8 cellular contexts compared by ENCODE assay signal in genomic region chr13:62320129-62320724, GRCh38.
A peak's percentile ranks its signal among the peaks of the same experiment; 100 is the strongest.
DNase-seq lines count a peak whose midpoint lies in the region; ATAC-seq and TF ChIP-seq lines count a peak whose summit lies in the region.

No MANE protein-coding gene starts in this region.

- in situ Hi-C loops in astrocyte of the cerebellum (cut with HindIII; ENCODE audit: low sequenced_read_pairs), result no loop called here

- H3K23ac ChIP-seq in mesenchymal stem cell (ENCODE audit: low read length in 2 of 2), result no peak overlapping the region

- intact Hi-C loops in naive thymus-derived CD4-positive, alpha-beta T cell (cut with micrococcal nuclease), result no loop called here

- H4K8ac ChIP-seq in mesenchymal stem cell (ENCODE audit: low read length), result no peak overlapping the region

- no peaks in the 10 kb centered on the region for H3K27me3 Mint-ChIP-seq in HFFc6 (ENCODE audit: insufficient read depth)
- no peaks in the 10 kb centered on the region for H3K27me3 Mint-ChIP-seq in naive thymus-derived CD8-positive, alpha-beta T cell
- H3K27me3 Mint-ChIP-seq in naive thymus-derived CD4-positive, alpha-beta T cell, result no peaks in the 10 kb centered on the region

- H3K27ac ChIP-seq in mesenchymal stem cell (ENCODE audit: low read length, poor library complexity, severe bottlenecking) (no peak overlapping the region), suprapubic skin (no peak overlapping the region)
- no peak overlapping the region for H3K27ac ChIP-seq in naive thymus-derived CD4-positive, alpha-beta T cell (ENCODE audit: low read depth, low read length)

- TF ChIP-seq POLR2A in suprapubic skin (IDR thresholded peaks at IDR 0.05), result no peak

- H3K4me1 ChIP-seq in mesenchymal stem cell (ENCODE audit: control insufficient read depth, insufficient read depth, low read depth, low read length) (no peaks in the 10 kb centered on the region), suprapubic skin (no peaks in the 10 kb centered on the region)
- H3K4me1 ChIP-seq in naive thymus-derived CD4-positive, alpha-beta T cell (ENCODE audit: control insufficient read depth in 2 of 2, insufficient read depth in 2 of 2, low read length in 2 of 2), result no peaks in the 10 kb centered on the region

- no peaks in the 10 kb centered on the region for H3K9me3 Mint-ChIP-seq in HFFc6
- peaks cover 0 to 3% (median 0%) of the 10 kb centered on the region in 9 donors for H3K9me3 Mint-ChIP-seq in naive thymus-derived CD8-positive, alpha-beta T cell
- H3K9me3 Mint-ChIP-seq in naive thymus-derived CD4-positive, alpha-beta T cell, result peaks cover 0 to 5% (median 0%) of the 10 kb centered on the region in 11 donors

- TF ChIP-seq CTCF in HFFc6 (IDR thresholded peaks at IDR 0.05) (peak; percentile 60; the same call in 1 of the 2 replicates), astrocyte of the cerebellum (IDR thresholded peaks at IDR 0.05; ENCODE audit: low read depth, low read length, missing control alignments) (peak; percentile 52), suprapubic skin (IDR thresholded peaks at IDR 0.05) (peak in 1 of 2 donors; percentile 24)

- no peaks in the 10 kb centered on the region for H3K79me1 ChIP-seq in mesenchymal stem cell (replicated peaks; ENCODE audit: low read length, poor library complexity, severe bottlenecking)

- CTCF ChIA-PET in naive thymus-derived CD4-positive, alpha-beta T cell (lab: Charles Lee), result no interaction called here

- no CpG with 5 or more reads among the region's 1 CpG for WGBS in mesenchymal stem cell
- 8% methylated on average over 1 of the region's 1 CpG for WGBS in suprapubic skin

- H3K4me3 ChIP-seq in astrocyte of the cerebellum (ENCODE audit: low read depth, low read length), result no peak overlapping the region
- H3K4me3 ChIP-seq in mesenchymal stem cell (ENCODE audit: insufficient read depth in 1 of 2, low read depth in 1 of 2, low read length in 2 of 2), result no peak overlapping the region
- H3K4me3 ChIP-seq in naive thymus-derived CD4-positive, alpha-beta T cell (ENCODE audit: low read length), result no peak overlapping the region
- no peak overlapping the region for H3K4me3 ChIP-seq in suprapubic skin

- no peak overlapping the region for H3K4me3 Mint-ChIP-seq in HFFc6
- no peak overlapping the region for H3K4me3 Mint-ChIP-seq in naive thymus-derived CD8-positive, alpha-beta T cell
- H3K4me3 Mint-ChIP-seq in naive thymus-derived CD4-positive, alpha-beta T cell, result no peak overlapping the region

- no peak overlapping the region for H2AK5ac ChIP-seq in mesenchymal stem cell (ENCODE audit: low read length, severe bottlenecking)

- H2BK120ac ChIP-seq in mesenchymal stem cell (ENCODE audit: low read depth, low read length), result no peak overlapping the region

- no peaks in the 10 kb centered on the region for H3K4me1 Mint-ChIP-seq in HFFc6 (ENCODE audit: low read depth)
- H3K4me1 Mint-ChIP-seq in naive thymus-derived CD8-positive, alpha-beta T cell, result no peaks in the 10 kb centered on the region
- no peaks in the 10 kb centered on the region for H3K4me1 Mint-ChIP-seq in naive thymus-derived CD4-positive, alpha-beta T cell

- no peak overlapping the region for H2BK15ac ChIP-seq in mesenchymal stem cell (ENCODE audit: low read depth, poor library complexity, severe bottlenecking)

- no peak overlapping the region for H3K18ac ChIP-seq in mesenchymal stem cell (ENCODE audit: low read depth in 1 of 2, low read length in 2 of 2)

- H3K9ac ChIP-seq in mesenchymal stem cell (ENCODE audit: low read length), result no peak overlapping the region

- H3K36me3 ChIP-seq in mesenchymal stem cell (ENCODE audit: control insufficient read depth in 1 of 2, insufficient read depth in 2 of 2, low read depth in 1 of 2, low read length in 2 of 2), result no peaks in the 10 kb centered on the region
- H3K36me3 ChIP-seq in naive thymus-derived CD4-positive, alpha-beta T cell (ENCODE audit: control insufficient read depth in 2 of 3, insufficient read depth in 3 of 3, low read length in 3 of 3), result no peaks in the 10 kb centered on the region
- H3K36me3 ChIP-seq in suprapubic skin, result no peaks in the 10 kb centered on the region

- no peak overlapping the region for H3K4ac ChIP-seq in mesenchymal stem cell (ENCODE audit: low read depth in 1 of 2, low read length in 2 of 2)

- H4K91ac ChIP-seq in mesenchymal stem cell (ENCODE audit: low read length), result no peak overlapping the region

- no peaks in the 10 kb centered on the region for H3K27me3 ChIP-seq in mesenchymal stem cell (ENCODE audit: control insufficient read depth in 1 of 2, insufficient read depth in 1 of 2, low read length in 2 of 2)
- no peaks in the 10 kb centered on the region for H3K27me3 ChIP-seq in naive thymus-derived CD4-positive, alpha-beta T cell (ENCODE audit: control insufficient read depth in 2 of 2, insufficient read depth in 2 of 2, low read length in 2 of 2)
- no peaks in the 10 kb centered on the region for H3K27me3 ChIP-seq in suprapubic skin

- no peaks in the 10 kb centered on the region for H3K9me3 ChIP-seq in mesenchymal stem cell (ENCODE audit: control insufficient read depth, low read length)
- H3K9me3 ChIP-seq in naive thymus-derived CD4-positive, alpha-beta T cell (ENCODE audit: control insufficient read depth in 2 of 3, low read length in 3 of 3), result no peaks in the 10 kb centered on the region
- H3K9me3 ChIP-seq in suprapubic skin, result no peaks in the 10 kb centered on the region

- H2BK12ac ChIP-seq in mesenchymal stem cell (ENCODE audit: low read length in 2 of 2), result no peak overlapping the region

- no peaks in the 10 kb centered on the region for H3K36me3 Mint-ChIP-seq in HFFc6 (ENCODE audit: low read depth)
- H3K36me3 Mint-ChIP-seq in naive thymus-derived CD8-positive, alpha-beta T cell, result no peaks in the 10 kb centered on the region
- H3K36me3 Mint-ChIP-seq in naive thymus-derived CD4-positive, alpha-beta T cell, result no peaks in the 10 kb centered on the region

- no peak overlapping the region for H3K27ac Mint-ChIP-seq in HFFc6
- H3K27ac Mint-ChIP-seq in naive thymus-derived CD8-positive, alpha-beta T cell, result no peak overlapping the region
- H3K27ac Mint-ChIP-seq in naive thymus-derived CD4-positive, alpha-beta T cell, result no peak overlapping the region

- no peak for TF ChIP-seq EP300 in suprapubic skin (IDR thresholded peaks at IDR 0.05)

- no peak overlapping the region for H3K4me2 ChIP-seq in mesenchymal stem cell (ENCODE audit: low read length, poor library complexity, severe bottlenecking)

- ATAC-seq in naive thymus-derived CD8-positive, alpha-beta T cell, result no peak
- no peak for ATAC-seq in naive thymus-derived CD4-positive, alpha-beta T cell

- DNase-seq in Daoy (ENCODE audit: low read depth) (peak; percentile 1), HFFc6 (peak; percentile 7), NCI-H1930 (lab: John Stamatoyannopoulos, UW) (peak; percentile 28 to 33), astrocyte of the cerebellum (ENCODE audit: low read depth) (peak; percentile 53), mesenchymal stem cell (peak; percentile 71), suprapubic skin (ENCODE audit: low spot score in 2 of 2) (no peak)
- no peak for DNase-seq in naive thymus-derived CD8-positive, alpha-beta T cell
- DNase-seq in naive thymus-derived CD4-positive, alpha-beta T cell, result no peak

- H2AFZ ChIP-seq in mesenchymal stem cell (ENCODE audit: low read depth, low read length), result no peak overlapping the region

- H2BK5ac ChIP-seq in mesenchymal stem cell (ENCODE audit: low read depth, low read length, poor library complexity, severe bottlenecking), result no peak overlapping the region

- POLR2A ChIA-PET in naive thymus-derived CD8-positive, alpha-beta T cell (lab: Charles Lee), result no interaction called here
- POLR2A ChIA-PET in naive thymus-derived CD4-positive, alpha-beta T cell (lab: Charles Lee), result no interaction called here

- no peak overlapping the region for H3K14ac ChIP-seq in mesenchymal stem cell (ENCODE audit: low read length in 2 of 2)

Comparison
In these comparisons a context has a peak if more than half of its experiments do, and no peak if none do; other contexts are left out.
1. DNase-seq: peak in Daoy (single experiment), HFFc6 (single experiment), NCI-H1930 (2 of 2), astrocyte of the cerebellum (single experiment) and mesenchymal stem cell (single experiment); none in naive thymus-derived CD8-positive, alpha-beta T cell (0 of 10), naive thymus-derived CD4-positive, alpha-beta T cell (0 of 9) and suprapubic skin (0 of 2).